In the genomic region with DNA sequence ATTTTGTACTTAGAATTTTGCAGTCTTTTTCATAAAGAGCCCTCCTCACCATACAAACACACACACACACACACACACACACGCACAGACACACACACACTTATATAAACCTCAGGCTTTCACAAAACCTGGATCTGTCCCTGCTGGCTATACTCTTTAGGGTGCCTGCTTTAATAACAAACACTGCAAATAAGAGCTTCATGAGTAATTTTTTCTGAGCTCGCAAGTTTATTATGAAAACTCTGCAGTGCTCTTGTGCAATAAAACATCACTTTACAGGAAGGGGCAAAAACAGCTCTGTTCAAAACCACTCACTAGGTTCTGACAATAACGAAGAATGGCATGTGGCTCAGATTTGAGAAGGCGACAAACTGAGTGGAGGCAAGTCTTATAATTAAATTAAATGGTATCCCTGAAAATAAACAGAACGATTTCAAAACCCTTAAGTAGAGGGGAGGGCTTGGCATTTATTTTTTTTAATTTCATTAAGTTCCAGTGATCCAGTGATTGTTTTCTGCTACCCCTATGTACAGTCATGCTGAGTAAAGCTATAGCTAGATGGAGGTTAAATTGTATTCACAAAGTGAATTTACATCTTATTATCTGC, we compare ENCODE assay signal across 2 cellular contexts.
TF ChIP-seq lines count a peak whose summit lies in the region.

No MANE protein-coding gene starts in this region.

TF ChIP-seq in IMR-90, 13 proteins besides CTCF, POLR2A, EP300 and RAD21:
- TF ChIP-seq CEBPB (IDR thresholded peaks at IDR 0.05; ENCODE audit: low read depth, low read length) (peak; percentile 97), BHLHE40 (IDR thresholded peaks at IDR 0.05; ENCODE audit: low read depth, low read length) (no peak)

TF ChIP-seq in HepG2, 621 proteins besides CTCF, POLR2A, EP300 and RAD21:
- peak; percentile 70; the same call in 1 of the 2 replicates for TF ChIP-seq CEBPB (IDR thresholded peaks at IDR 0.05; ENCODE audit: borderline replicate concordance, low read depth, low read length)
- TF ChIP-seq, protein P1, sequence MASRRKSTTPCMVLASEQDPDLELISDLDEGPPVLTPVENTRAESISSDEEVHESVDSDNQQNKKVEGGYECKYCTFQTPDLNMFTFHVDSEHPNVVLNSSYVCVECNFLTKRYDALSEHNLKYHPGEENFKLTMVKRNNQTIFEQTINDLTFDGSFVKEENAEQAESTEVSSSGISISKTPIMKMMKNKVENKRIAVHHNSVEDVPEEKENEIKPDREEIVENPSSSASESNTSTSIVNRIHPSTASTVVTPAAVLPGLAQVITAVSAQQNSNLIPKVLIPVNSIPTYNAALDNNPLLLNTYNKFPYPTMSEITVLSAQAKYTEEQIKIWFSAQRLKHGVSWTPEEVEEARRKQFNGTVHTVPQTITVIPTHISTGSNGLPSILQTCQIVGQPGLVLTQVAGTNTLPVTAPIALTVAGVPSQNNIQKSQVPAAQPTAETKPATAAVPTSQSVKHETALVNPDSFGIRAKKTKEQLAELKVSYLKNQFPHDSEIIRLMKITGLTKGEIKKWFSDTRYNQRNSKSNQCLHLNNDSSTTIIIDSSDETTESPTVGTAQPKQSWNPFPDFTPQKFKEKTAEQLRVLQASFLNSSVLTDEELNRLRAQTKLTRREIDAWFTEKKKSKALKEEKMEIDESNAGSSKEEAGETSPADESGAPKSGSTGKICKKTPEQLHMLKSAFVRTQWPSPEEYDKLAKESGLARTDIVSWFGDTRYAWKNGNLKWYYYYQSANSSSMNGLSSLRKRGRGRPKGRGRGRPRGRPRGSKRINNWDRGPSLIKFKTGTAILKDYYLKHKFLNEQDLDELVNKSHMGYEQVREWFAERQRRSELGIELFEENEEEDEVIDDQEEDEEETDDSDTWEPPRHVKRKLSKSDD (CRISPR knock-in tag; IDR thresholded peaks at IDR 0.05; ENCODE audit: low read depth): no peak
